In genomic region chr9:8778356-8778755, GRCh38 we compare ENCODE assay signal across 23 cellular contexts.
DNase-seq lines count a peak whose midpoint lies in the region; ATAC-seq, FAIRE-seq and TF ChIP-seq lines count a peak whose summit lies in the region.
"Had no signal": no experiment of that assay in that cellular context is flagged by ENCODE, and none has a peak within 500 bp of the region (broad histone marks: within the 10 kb centered on the region; RNA-seq: fewer than 3 reads in every experiment).

No MANE protein-coding gene starts in this region.

- no peak for DNase-seq in cardiac muscle cell (ENCODE audit: low read depth in 1 of 2, low spot score in 1 of 2)
- no peak for DNase-seq in left cardiac atrium
- no peak for DNase-seq in mesothelial cell of epicardium (ENCODE audit: low spot score in 2 of 2, unreplicated experiment in 2 of 2)
- DNase-seq in thyroid gland: peak; percentile 4 to 14
- DNase-seq in SKM-1 (lab: John Stamatoyannopoulos, UW; ENCODE audit: unreplicated experiment): no peak
- no peak for DNase-seq in pancreas
- DNase-seq: 8988T; BE2C; CD4-positive, CD25-positive, alpha-beta regulatory T cell; COR-L47; DMS 273 treated with DMSO at 0.1 percent for 48 hours; DND-41; GDM1; NCI-H1105; NCI-H2081; NCI-H2171 treated with DMSO at 0.1 percent for 48 hours; NCI-H446 treated with DMSO at 0.1 percent for 48 hours; NCI-H69; Peyer's patch had no signal

- no peaks in the 10 kb centered on the region for H3K27me3 Mint-ChIP-seq in mesothelial cell of epicardium (ENCODE audit: low read depth)
- H3K27me3 Mint-ChIP-seq: CD4-positive, CD25-positive, alpha-beta regulatory T cell had no signal

- H3K27ac Mint-ChIP-seq in mesothelial cell of epicardium: peak overlapping the region; percentile 74
- H3K27ac Mint-ChIP-seq: CD4-positive, CD25-positive, alpha-beta regulatory T cell had no signal

- FAIRE-seq in pancreas (lab: Jason Lieb, UNC): no peak
- FAIRE-seq: K562 had no signal

- H3K9me3 Mint-ChIP-seq in mesothelial cell of epicardium: no peaks in the 10 kb centered on the region
- H3K9me3 Mint-ChIP-seq: CD4-positive, CD25-positive, alpha-beta regulatory T cell had no signal

- H3K4me3 ChIP-seq in cardiac muscle cell (no peak overlapping the region), endocrine pancreas (ENCODE audit: control insufficient read depth, insufficient read depth, low read length) (peak overlapping the region; percentile 28), thyroid gland (replicated peaks in 1 of 3) (no peak overlapping the region), pancreas (no peak overlapping the region)
- H3K4me3 ChIP-seq: K562, Peyer's patch had no signal

- H3K4me3 Mint-ChIP-seq in mesothelial cell of epicardium: no peak overlapping the region
- H3K4me3 Mint-ChIP-seq: CD4-positive, CD25-positive, alpha-beta regulatory T cell had no signal

- H3K27ac ChIP-seq in cardiac muscle cell (peak overlapping the region; percentile 78), thyroid gland (no peak overlapping the region), pancreas (no peak overlapping the region)
- H3K27ac ChIP-seq: Peyer's patch had no signal

- ATAC-seq in left cardiac atrium: no peak
- ATAC-seq in GM18520 (IDR thresholded peaks at IDR 0.05; ENCODE audit: unreplicated experiment): no peak
- no peak for ATAC-seq in pancreas
- ATAC-seq: HCT116, K562 had no signal

- H3K36me3 Mint-ChIP-seq in mesothelial cell of epicardium: no peaks in the 10 kb centered on the region
- H3K36me3 Mint-ChIP-seq: CD4-positive, CD25-positive, alpha-beta regulatory T cell had no signal

- intact Hi-C loops in left cardiac atrium (cut with DNase I) (no loop called here), thyroid gland (cut with DNase I) (no loop called here), pancreas (cut with DNase I) (no loop called here)

- WGBS in thyroid gland, 2 donors: 75 to 80% methylated on average over 6 of the region's 6 CpGs
- WGBS in pancreas, 2 donors: 84 to 92% methylated on average over 6 of the region's 6 CpGs

- peaks cover 37% of the 10 kb centered on the region for H3K4me1 Mint-ChIP-seq in mesothelial cell of epicardium
- H3K4me1 Mint-ChIP-seq: CD4-positive, CD25-positive, alpha-beta regulatory T cell had no signal

- TF ChIP-seq POLR2A in thyroid gland (IDR thresholded peaks at IDR 0.05): no peak

- no peaks in the 10 kb centered on the region for H3K9me3 ChIP-seq in cardiac muscle cell (ENCODE audit: low read depth)
- H3K9me3 ChIP-seq in endocrine pancreas (ENCODE audit: control insufficient read depth, low read length): no peaks in the 10 kb centered on the region
- H3K9me3 ChIP-seq in thyroid gland: no peaks in the 10 kb centered on the region
- H3K9me3 ChIP-seq in pancreas: no peaks in the 10 kb centered on the region
- H3K9me3 ChIP-seq: BE2C, Peyer's patch had no signal

- H3K27me3 ChIP-seq in cardiac muscle cell (no peaks in the 10 kb centered on the region), endocrine pancreas (ENCODE audit: control insufficient read depth, insufficient read depth, low read length) (no peaks in the 10 kb centered on the region), thyroid gland (no peaks in the 10 kb centered on the region), pancreas (no peaks in the 10 kb centered on the region)
- H3K27me3 ChIP-seq: BE2C, Peyer's patch had no signal

- H3K4me1 ChIP-seq in cardiac muscle cell (ENCODE audit: low read depth) (peaks cover 37% of the 10 kb centered on the region), endocrine pancreas (ENCODE audit: control insufficient read depth, insufficient read depth, low read length) (peaks cover 5% of the 10 kb centered on the region), thyroid gland (no peaks in the 10 kb centered on the region), pancreas (no peaks in the 10 kb centered on the region)
- H3K4me1 ChIP-seq: BE2C, Peyer's patch had no signal

- H3K9ac ChIP-seq in endocrine pancreas (ENCODE audit: control insufficient read depth, insufficient read depth, low read length): no peak overlapping the region

- H3K36me3 ChIP-seq in cardiac muscle cell (no peaks in the 10 kb centered on the region), endocrine pancreas (ENCODE audit: control insufficient read depth, insufficient read depth, low read length) (no peaks in the 10 kb centered on the region), thyroid gland (no peaks in the 10 kb centered on the region), pancreas (no peaks in the 10 kb centered on the region)
- H3K36me3 ChIP-seq: BE2C, Peyer's patch had no signal

- no peak for TF ChIP-seq CTCF in cardiac muscle cell (IDR thresholded peaks at IDR 0.05; ENCODE audit: low read depth, low read length)
- TF ChIP-seq CTCF in mesothelial cell of epicardium (IDR thresholded peaks at IDR 0.05; ENCODE audit: unreplicated experiment): no peak
- no peak for TF ChIP-seq CTCF in thyroid gland (IDR thresholded peaks at IDR 0.05)
- TF ChIP-seq CTCF in pancreas (IDR thresholded peaks at IDR 0.05): no peak

Comparison
In these comparisons a context has a peak if more than half of its experiments do, and no peak if none do; other contexts are left out.
1. DNase-seq: peak in thyroid gland (2 of 2); none in cardiac muscle cell (0 of 2), left cardiac atrium (single experiment), mesothelial cell of epicardium (0 of 2), SKM-1 (single experiment) and pancreas (0 of 6).